ENCODE assay signal across 20 cellular contexts in the genomic region with DNA sequence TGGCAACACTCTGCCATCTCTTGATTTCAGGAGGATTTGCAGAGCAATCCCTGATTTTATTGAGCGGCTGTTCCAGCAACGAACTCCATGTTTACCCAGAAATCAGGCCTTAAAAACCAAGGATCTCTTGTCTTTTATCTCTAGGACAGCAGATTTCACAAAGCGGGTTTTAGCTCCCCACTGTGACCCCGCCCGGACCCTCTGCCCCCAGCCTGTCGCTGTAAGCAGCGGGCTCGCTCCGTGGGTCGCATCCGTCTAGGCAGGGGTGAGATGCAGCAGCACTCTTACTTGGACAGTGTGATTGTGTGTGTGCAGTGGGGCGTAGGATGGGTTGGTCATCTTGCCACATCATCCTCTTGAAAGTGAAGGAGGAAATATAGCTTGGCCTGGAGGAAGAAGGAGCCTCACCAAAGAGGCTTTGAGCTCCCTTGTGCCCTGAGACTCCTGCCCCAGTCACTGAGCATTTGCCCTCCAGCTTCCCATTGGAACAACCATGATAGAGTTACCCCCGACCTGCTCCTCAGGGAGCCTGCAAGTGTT.
"Had no signal": no experiment of that assay in that cellular context is flagged by ENCODE, and none has a peak within 500 bp of the region (broad histone marks: within the 10 kb centered on the region; RNA-seq: fewer than 3 reads in every experiment).

No MANE protein-coding gene starts in this region.

- FAIRE-seq: TTC549 had no signal

- H3K36me3 ChIP-seq: right atrium auricular region, thyroid gland, upper lobe of right lung had no signal

- DNase-seq: activated CD4-positive, alpha-beta T cell treated with anti-CD3 and anti-CD28 coated beads for 1 hour; activated CD4-positive, alpha-beta T cell treated with anti-CD3 and anti-CD28 coated beads, Interleukin-2, amount 50 U/mL, for 1 hour; activated CD8-positive, alpha-beta T cell treated with anti-CD3 and anti-CD28 coated beads, Interleukin-2, amount 10 ng/mL, durations not matched to agents 7 days and 5 days; activated gamma-delta T cell; activated naive CD4-positive, alpha-beta T cell treated with anti-CD3 and anti-CD28 coated beads, Interleukin-2, amount 50 U/mL, for 16 hours; activated naive CD8-positive, alpha-beta T cell treated with anti-CD3 and anti-CD28 coated beads, Interleukin-2, amount 50 U/mL, for 24 hours; body of pancreas; caudate nucleus; effector memory CD4-positive, alpha-beta T cell; foreskin melanocyte; glutamatergic neuron; hippocampal formation; left colon; stimulated activated CD4-positive, alpha-beta T cell treated with anti-CD3 and anti-CD28 coated beads, Interleukin-4, amount 100 ng/mL, for 4 hours; substantia nigra; thyroid gland; upper lobe of right lung had no signal

- H3K27me3 ChIP-seq: right atrium auricular region, thyroid gland, upper lobe of right lung had no signal

- ATAC-seq: activated CD8-positive, alpha-beta T cell treated with anti-CD3 and anti-CD28 coated beads, Interleukin-2, amount 10 ng/mL, durations not matched to agents 7 days and 5 days; activated naive CD8-positive, alpha-beta T cell treated with anti-CD3 and anti-CD28 coated beads, Interleukin-2, amount 50 U/mL, for 24 hours; body of pancreas; esophagus mucosa; left colon; upper lobe of right lung had no signal

- H3K4me3 ChIP-seq: body of pancreas, right atrium auricular region, thyroid gland, upper lobe of right lung had no signal

- H3K9me3 ChIP-seq: body of pancreas, right atrium auricular region, thyroid gland, upper lobe of right lung had no signal

- H3K27ac ChIP-seq: body of pancreas, right atrium auricular region, thyroid gland, upper lobe of right lung had no signal

- H3K4me1 ChIP-seq: body of pancreas, right atrium auricular region, thyroid gland, upper lobe of right lung had no signal
